Comparison of ENCODE assay signal across 1 cellular context in genomic region chr7:73556208-73557107, GRCh38.
TF ChIP-seq lines count a peak whose summit lies in the region.

No MANE protein-coding gene starts in this region.

TF ChIP-seq in K562, 482 proteins besides CTCF, POLR2A, EP300 and RAD21 (continued from another document):
- TF ChIP-seq XRCC3 (IDR thresholded peaks at IDR 0.05) (no peak), RUNX1 (IDR thresholded peaks at IDR 0.05; ENCODE audit: low read depth) (no peak), BCOR (IDR thresholded peaks at IDR 0.05) (0 out of 2 replicates have a peak, but pooled peaks have one; percentile 9), ZBTB49 (CRISPR knock-in tag; IDR thresholded peaks at IDR 0.05; ENCODE audit: borderline replicate concordance) (no peak), CSDE1 (IDR thresholded peaks at IDR 0.05) (no peak), TEAD1 (CRISPR knock-in tag; IDR thresholded peaks at IDR 0.05) (peak in 1 of 2 experiments; percentile 46; a peak in 1 of 4 replicates), KDM1A (IDR thresholded peaks at IDR 0.05) (no peak), LCOR (CRISPR knock-in tag; IDR thresholded peaks at IDR 0.05) (peak; percentile 32; the same call in 1 of the 2 replicates)
- TF ChIP-seq, protein P1, sequence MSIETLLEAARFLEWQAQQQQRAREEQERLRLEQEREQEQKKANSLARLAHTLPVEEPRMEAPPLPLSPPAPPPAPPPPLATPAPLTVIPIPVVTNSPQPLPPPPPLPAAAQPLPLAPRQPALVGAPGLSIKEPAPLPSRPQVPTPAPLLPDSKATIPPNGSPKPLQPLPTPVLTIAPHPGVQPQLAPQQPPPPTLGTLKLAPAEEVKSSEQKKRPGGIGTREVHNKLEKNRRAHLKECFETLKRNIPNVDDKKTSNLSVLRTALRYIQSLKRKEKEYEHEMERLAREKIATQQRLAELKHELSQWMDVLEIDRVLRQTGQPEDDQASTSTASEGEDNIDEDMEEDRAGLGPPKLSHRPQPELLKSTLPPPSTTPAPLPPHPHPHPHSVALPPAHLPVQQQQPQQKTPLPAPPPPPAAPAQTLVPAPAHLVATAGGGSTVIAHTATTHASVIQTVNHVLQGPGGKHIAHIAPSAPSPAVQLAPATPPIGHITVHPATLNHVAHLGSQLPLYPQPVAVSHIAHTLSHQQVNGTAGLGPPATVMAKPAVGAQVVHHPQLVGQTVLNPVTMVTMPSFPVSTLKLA (conservative IDR thresholded peaks at IDR 0.05): peak in 1 of 2 experiments; percentile 70; a peak in 1 of 4 replicates
